Comparison of ENCODE assay signal across 18 cellular contexts in the genomic region with DNA sequence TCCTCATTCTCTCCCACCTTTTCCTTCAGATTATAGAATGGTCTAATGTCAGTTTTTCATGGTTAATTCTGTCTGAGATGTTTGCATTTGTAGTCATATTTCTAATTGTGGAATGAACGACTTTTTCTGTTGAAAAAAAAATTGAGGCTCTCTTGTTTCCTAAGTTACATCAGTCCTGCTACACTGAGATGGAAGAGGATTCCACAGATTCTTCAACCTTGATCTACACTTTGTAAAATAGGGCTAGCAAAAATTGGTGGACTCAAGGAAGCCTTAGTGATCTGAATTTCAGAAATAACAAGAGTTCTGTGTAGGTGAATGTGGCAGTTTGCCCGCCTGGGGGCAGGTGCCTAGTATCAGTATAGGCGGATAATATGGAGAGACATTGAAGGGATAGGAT.
"Had no signal": no experiment of that assay in that cellular context is flagged by ENCODE, and none has a peak within 500 bp of the region (broad histone marks: within the 10 kb centered on the region; RNA-seq: fewer than 3 reads in every experiment).

No MANE protein-coding gene starts in this region.

- H3K4me2 ChIP-seq: hepatocyte had no signal

- H3K36me3 ChIP-seq: ascending aorta, tibial artery had no signal

- DNase-seq: activated CD4-positive, alpha-beta T cell treated with anti-CD3 and anti-CD28 coated beads, Interleukin-2, amount 50 U/mL, for 1 hour; activated naive CD4-positive, alpha-beta T cell; cortex of kidney; effector CD8-positive, alpha-beta T cell; esophagus squamous epithelium; left cardiac atrium; nephron progenitor cell; nucleus accumbens; stimulated activated CD8-positive, alpha-beta memory T cell treated with anti-CD3 and anti-CD28 coated beads, Interleukin-4, amount 100 ng/mL, for 48 hours; stimulated activated naive CD4-positive, alpha-beta T cell treated with Interleukin-2 at 50 U/mL for 16 hours; substantia nigra; T-cell; T-helper 9 cell; tibial artery had no signal

- H3K27ac ChIP-seq: ascending aorta, esophagus squamous epithelium, hepatocyte, tibial artery had no signal

- H3K27me3 ChIP-seq: ascending aorta, esophagus squamous epithelium, hepatocyte, tibial artery had no signal

- H3K27me3 Mint-ChIP-seq: T-cell had no signal

- H3K27ac Mint-ChIP-seq: activated T-helper 1 cell treated with anti-CD3 and anti-CD28 coated beads, Interleukin-12 subunit alpha, Interleukin-12 subunit beta, Interleukin-2, Interleukin-4 antibody, amounts not matched to agents 30 ng/mL and 10 ng/mL and 1 ng/mL, durations not matched to agents 14 hours and 24 hours and 36 hours; nephron progenitor cell; T-cell had no signal

- H3K4me1 Mint-ChIP-seq: nephron progenitor cell had no signal

- ATAC-seq: left cardiac atrium, SK-N-SH treated with all-trans-retinoic acid at 6 μM for 48 hours, T-cell had no signal

- H2AFZ ChIP-seq: hepatocyte had no signal

- H3K4me3 Mint-ChIP-seq: activated T-helper 1 cell treated with anti-CD3 and anti-CD28 coated beads, Interleukin-12 subunit alpha, Interleukin-12 subunit beta, Interleukin-2, Interleukin-4 antibody, amounts not matched to agents 30 ng/mL and 10 ng/mL and 1 ng/mL, durations not matched to agents 14 hours and 24 hours and 36 hours; nephron progenitor cell; T-cell had no signal

- H3K9me3 ChIP-seq: ascending aorta, esophagus squamous epithelium, tibial artery had no signal

- H3K4me1 ChIP-seq: ascending aorta had no signal

- H3K4me3 ChIP-seq: ascending aorta, esophagus squamous epithelium, hepatocyte, tibial artery had no signal
